ENCODE assay signal across 8 cellular contexts in genomic region chr3:126197854-126198584, GRCh38. TPM values are rescaled to one million over a fixed set of nuclear protein-coding genes. Genes with fewer than 3 reads are reported as not detected.
DNase-seq lines count a peak whose midpoint lies in the region; ATAC-seq, FAIRE-seq and TF ChIP-seq lines count a peak whose summit lies in the region.

No MANE protein-coding gene starts in this region.

- peaks cover 5% of the 10 kb centered on the region for H3K9me3 Mint-ChIP-seq in activated CD4-positive, alpha-beta T cell treated with anti-CD3 and anti-CD28 coated beads, Interleukin-2, amount 10 ng/mL, durations not matched to agents 24 days and 14 days
- H3K9me3 Mint-ChIP-seq in nephron progenitor cell: peaks cover 50% of the 10 kb centered on the region
- peaks cover 6% of the 10 kb centered on the region for H3K9me3 Mint-ChIP-seq in type B pancreatic cell

- peaks cover 4% of the 10 kb centered on the region for H3K27me3 Mint-ChIP-seq in activated CD4-positive, alpha-beta T cell treated with anti-CD3 and anti-CD28 coated beads, Interleukin-2, amount 10 ng/mL, durations not matched to agents 24 days and 14 days
- H3K27me3 Mint-ChIP-seq in nephron progenitor cell (ENCODE audit: low read depth, poor library complexity) (peaks cover 11% of the 10 kb centered on the region), type B pancreatic cell (no peaks in the 10 kb centered on the region)

- WGBS in esophagus squamous epithelium, 2 donors: 42 to 54% methylated on average over 5 to 6 of the region's 7 CpGs

- H3K36me3 ChIP-seq in esophagus squamous epithelium: no peaks in the 10 kb centered on the region

- H3K27ac ChIP-seq in esophagus squamous epithelium: no peak overlapping the region

- H3K27me3 ChIP-seq in esophagus squamous epithelium: no peaks in the 10 kb centered on the region

- no peak overlapping the region for H3K4me3 Mint-ChIP-seq in activated CD4-positive, alpha-beta T cell treated with anti-CD3 and anti-CD28 coated beads, Interleukin-2, amount 10 ng/mL, durations not matched to agents 24 days and 14 days
- H3K4me3 Mint-ChIP-seq in nephron progenitor cell: no peak overlapping the region
- H3K4me3 Mint-ChIP-seq in type B pancreatic cell: no peak overlapping the region

- H3K9me3 ChIP-seq in esophagus squamous epithelium: peaks cover 0 to 5% (median 0%) of the 10 kb centered on the region in 3 donors

- no peaks in the 10 kb centered on the region for H3K4me1 ChIP-seq in esophagus squamous epithelium

- ATAC-seq in GM18861 (IDR thresholded peaks at IDR 0.05; ENCODE audit: unreplicated experiment): no peak

- no peaks in the 10 kb centered on the region for H3K36me3 Mint-ChIP-seq in activated CD4-positive, alpha-beta T cell treated with anti-CD3 and anti-CD28 coated beads, Interleukin-2, amount 10 ng/mL, durations not matched to agents 24 days and 14 days (ENCODE audit: low read depth)
- H3K36me3 Mint-ChIP-seq in nephron progenitor cell (ENCODE audit: low read depth) (no peaks in the 10 kb centered on the region), type B pancreatic cell (no peaks in the 10 kb centered on the region)

- intact Hi-C loops in activated CD4-positive, alpha-beta T cell treated with anti-CD3 and anti-CD28 coated beads, Interleukin-2, amount 10 ng/mL, durations not matched to agents 24 days and 14 days (cut with micrococcal nuclease): no loop called here
- intact Hi-C loops in esophagus squamous epithelium (cut with DNase I): no loop called here

- no peak overlapping the region for H3K4me3 ChIP-seq in esophagus squamous epithelium

- peak; percentile 87 for TF ChIP-seq CTCF in AG09319 (IDR thresholded peaks at IDR 0.05; ENCODE audit: low read depth, low read length)
- TF ChIP-seq CTCF in esophagus squamous epithelium (IDR thresholded peaks at IDR 0.05): peak; percentile 30 to 76 (median 64)
- TF ChIP-seq CTCF in nephron progenitor cell (IDR thresholded peaks at IDR 0.05): peak; percentile 54
- peak; percentile 74 for TF ChIP-seq CTCF in type B pancreatic cell (conservative IDR thresholded peaks at IDR 0.05)

- TF ChIP-seq POLR2A in esophagus squamous epithelium (IDR thresholded peaks at IDR 0.05): no peak

- peak; percentile 50 for FAIRE-seq in GM18507 (lab: Jason Lieb, UNC)

- no peak overlapping the region for H3K27ac Mint-ChIP-seq in activated CD4-positive, alpha-beta T cell treated with anti-CD3 and anti-CD28 coated beads, Interleukin-2, amount 10 ng/mL, durations not matched to agents 24 days and 14 days
- H3K27ac Mint-ChIP-seq in nephron progenitor cell (no peak overlapping the region), type B pancreatic cell (no peak overlapping the region)

- H3K4me1 Mint-ChIP-seq in activated CD4-positive, alpha-beta T cell treated with anti-CD3 and anti-CD28 coated beads, Interleukin-2, amount 10 ng/mL, durations not matched to agents 24 days and 14 days: no peaks in the 10 kb centered on the region
- H3K4me1 Mint-ChIP-seq in nephron progenitor cell (peaks cover 10% of the 10 kb centered on the region), type B pancreatic cell (ENCODE audit: unreplicated experiment) (peaks cover 9% of the 10 kb centered on the region)

- DNase-seq in AG09319 (ENCODE audit: extremely low read depth, low read depth) (peak; percentile 16), GM18507 (ENCODE audit: extremely low spot score, insufficient read length, low read depth) (no peak), NCI-H2029 (lab: John Stamatoyannopoulos, UW) (peak; percentile 31), esophagus squamous epithelium (lab: John Stamatoyannopoulos, UW) (no peak), nephron progenitor cell (peak; percentile 53), type B pancreatic cell (ENCODE audit: extremely low spot score, unreplicated experiment) (no peak)
- peak; percentile 74 for DNase-seq in activated CD4-positive, alpha-beta T cell treated with anti-CD3 and anti-CD28 coated beads, Interleukin-2, amount 10 ng/mL, durations not matched to agents 24 days and 14 days

RNA-seq across cellular contexts. Expression of gene ALDH1L1, which starts 17.6 kb away (rescaled TPM):
- total RNA-seq in activated CD4-positive, alpha-beta T cell treated with anti-CD3 and anti-CD28 coated beads, Interleukin-2, amount 10 ng/mL, durations not matched to agents 24 days and 14 days: not detected in 2 replicates
- total RNA-seq in esophagus squamous epithelium (10 to 100 TPM in 1 of 4 donors, 1 to 10 TPM in 3; 1.6 to 19.3 (median 4.4) TPM), type B pancreatic cell (ENCODE audit: low replicate concordance) (5.0 and 10.2 TPM in 2 replicates)

Comparison
In these comparisons a context has a peak if more than half of its experiments do, and no peak if none do; other contexts are left out.
1. DNase-seq: peak in AG09319 (single experiment), NCI-H2029 (single experiment), activated CD4-positive, alpha-beta T cell treated with anti-CD3 and anti-CD28 coated beads, Interleukin-2, amount 10 ng/mL, durations not matched to agents 24 days and 14 days (single experiment) and nephron progenitor cell (single experiment); none in GM18507 (single experiment), esophagus squamous epithelium (single experiment) and type B pancreatic cell (single experiment).
2. Peak in every context shown above with its lines, with median percentiles within 50 percentile points of each other: CTCF ChIP-seq.